Comparison of ENCODE assay signal across 8 cellular contexts in genomic region chr3:157160652-157161480, GRCh38. TPM values are rescaled to one million over a fixed set of nuclear protein-coding genes. Genes with fewer than 3 reads are reported as not detected.
DNase-seq lines count a peak whose midpoint lies in the region; ATAC-seq and TF ChIP-seq lines count a peak whose summit lies in the region.

No MANE protein-coding gene starts in this region.

- H3K36me3 Mint-ChIP-seq in CD4-positive, alpha-beta memory T cell: peaks cover 37 to 49% of the 10 kb centered on the region in 2 donors
- H3K36me3 Mint-ChIP-seq in activated T-cell treated with anti-CD3 and anti-CD28 coated beads, Interleukin-2, amount 50 U/mL, for 24 hours (ENCODE audit: low read depth): peaks cover 68% of the 10 kb centered on the region
- H3K36me3 Mint-ChIP-seq in nephron (ENCODE audit: low read depth): peaks cover 31% of the 10 kb centered on the region

- no peaks in the 10 kb centered on the region for H3K9me3 ChIP-seq in CD4-positive, alpha-beta memory T cell (ENCODE audit: control insufficient read depth in 1 of 2, low read length in 2 of 2)
- H3K9me3 ChIP-seq in thoracic aorta: no peaks in the 10 kb centered on the region

- POLR2A ChIA-PET in CD4-positive, alpha-beta memory T cell (lab: Charles Lee; ENCODE audit: partially characterized antibody): interaction anchor here (0.7 to 7.4 kb wide), 42 partner anchors 8 to 1354 kb away, joined by 3 to 676 read pairs (median 5); partner anchors contain the start of genes C3orf33, GMPS, SLC33A1 and SSR3

- H3K27me3 Mint-ChIP-seq in CD4-positive, alpha-beta memory T cell: no peaks in the 10 kb centered on the region
- H3K27me3 Mint-ChIP-seq in activated T-cell treated with anti-CD3 and anti-CD28 coated beads, Interleukin-2, amount 50 U/mL, for 24 hours: no peaks in the 10 kb centered on the region
- H3K27me3 Mint-ChIP-seq in nephron (ENCODE audit: low read depth): no peaks in the 10 kb centered on the region

- H3K4me3 ChIP-seq in CD4-positive, alpha-beta memory T cell (ENCODE audit: low read length in 2 of 2): peak overlapping the region; percentile 87 to 97
- H3K4me3 ChIP-seq in fibroblast of the aortic adventitia (ENCODE audit: low read depth, low read length) (peak overlapping the region; percentile 88), thoracic aorta (peak overlapping the region; percentile 98)

- H3K27me3 ChIP-seq in CD4-positive, alpha-beta memory T cell (ENCODE audit: insufficient read depth, low read length): no peaks in the 10 kb centered on the region
- no peaks in the 10 kb centered on the region for H3K27me3 ChIP-seq in thoracic aorta (replicated peaks; ENCODE audit: insufficient read depth)

- ATAC-seq in HG03378 (IDR thresholded peaks at IDR 0.05; ENCODE audit: unreplicated experiment) (peak; percentile 37), thoracic aorta (ENCODE audit: insufficient number of reproducible peaks, low FRiP score, low read depth) (peak; percentile 89)

- peak overlapping the region; percentile 99 to 100 (median 100) for H3K27ac Mint-ChIP-seq in CD4-positive, alpha-beta memory T cell
- peak overlapping the region; percentile 100 for H3K27ac Mint-ChIP-seq in activated T-cell treated with anti-CD3 and anti-CD28 coated beads, Interleukin-2, amount 50 U/mL, for 24 hours
- H3K27ac Mint-ChIP-seq in nephron: peak overlapping the region; percentile 99 to 100 (median 100)

- CTCF ChIA-PET in CD4-positive, alpha-beta memory T cell (lab: Charles Lee; ENCODE audit: partially characterized antibody): interaction anchor here (0.9 to 3.3 kb wide), 5 partner anchors 8 to 41 kb away, joined by 3 to 52 read pairs (median 8); no protein-coding TSS in a partner anchor

- peaks cover 29% of the 10 kb centered on the region for H3K36me3 ChIP-seq in CD4-positive, alpha-beta memory T cell (ENCODE audit: insufficient read depth, low read length)
- H3K36me3 ChIP-seq in thoracic aorta: peaks cover 17% of the 10 kb centered on the region

- H3K4me1 Mint-ChIP-seq in CD4-positive, alpha-beta memory T cell: peaks cover 33 to 56% (median 45%) of the 10 kb centered on the region in 4 donors
- H3K4me1 Mint-ChIP-seq in activated T-cell treated with anti-CD3 and anti-CD28 coated beads, Interleukin-2, amount 50 U/mL, for 24 hours (ENCODE audit: low read depth): peaks cover 43% of the 10 kb centered on the region
- peaks cover 51% of the 10 kb centered on the region for H3K4me1 Mint-ChIP-seq in nephron

- peak overlapping the region; percentile 92 to 99 (median 96) for H3K4me3 Mint-ChIP-seq in CD4-positive, alpha-beta memory T cell
- H3K4me3 Mint-ChIP-seq in activated T-cell treated with anti-CD3 and anti-CD28 coated beads, Interleukin-2, amount 50 U/mL, for 24 hours: peak overlapping the region; percentile 90
- H3K4me3 Mint-ChIP-seq in nephron: peak overlapping the region; percentile 97 to 100 (median 99)

- DNase-seq in CD4-positive, alpha-beta memory T cell: peak in 3 of 5 donors; percentile 66 to 84 (median 78)
- DNase-seq in GM19238 (ENCODE audit: insufficient read length, low spot score) (peak; percentile 16), NCI-H748 treated with DMSO at 0.1 percent for 48 hours (lab: John Stamatoyannopoulos, UW) (peak; percentile 33), fibroblast of the aortic adventitia (ENCODE audit: low read depth) (peak; percentile 98), thoracic aorta (ENCODE audit: low spot score) (peak; percentile 75)
- DNase-seq in activated T-cell treated with anti-CD3 and anti-CD28 coated beads, Interleukin-2, amount 50 U/mL, for 24 hours: no peak

- H3K9me3 Mint-ChIP-seq in CD4-positive, alpha-beta memory T cell: peaks cover 0 to 2% (median 0%) of the 10 kb centered on the region in 8 donors
- no peaks in the 10 kb centered on the region for H3K9me3 Mint-ChIP-seq in activated T-cell treated with anti-CD3 and anti-CD28 coated beads, Interleukin-2, amount 50 U/mL, for 24 hours
- no peaks in the 10 kb centered on the region for H3K9me3 Mint-ChIP-seq in nephron

- TF ChIP-seq CTCF in fibroblast of the aortic adventitia (IDR thresholded peaks at IDR 0.05; ENCODE audit: insufficient read depth, low read length) (no peak), nephron (IDR thresholded peaks at IDR 0.05; ENCODE audit: unreplicated experiment in 3 of 3) (no peak), thoracic aorta (IDR thresholded peaks at IDR 0.05) (no peak)

- H3K27ac ChIP-seq in CD4-positive, alpha-beta memory T cell (ENCODE audit: low read depth, low read length): peak overlapping the region; percentile 100
- H3K27ac ChIP-seq in thoracic aorta: peak overlapping the region; percentile 100

- intact Hi-C loops in CD4-positive, alpha-beta memory T cell (cut with micrococcal nuclease): loop anchor here (1.0 kb wide), 5 partner anchors 14 to 1307 kb away; partner anchors contain the start of genes SLC33A1 and SSR3

- peaks cover 49% of the 10 kb centered on the region for H3K4me1 ChIP-seq in CD4-positive, alpha-beta memory T cell (ENCODE audit: insufficient read depth, low read length)
- H3K4me1 ChIP-seq in thoracic aorta (ENCODE audit: control insufficient read depth in 1 of 2, low read depth in 2 of 2): peaks cover 38 to 40% of the 10 kb centered on the region in 2 donors

RNA-seq across cellular contexts. Expression of gene CCNL1, which starts 0.9 kb away (rescaled TPM):
- total RNA-seq in CD4-positive, alpha-beta memory T cell: 100 to 1,000 TPM; 327 to 330 TPM
- polyA plus RNA-seq in CD4-positive, alpha-beta memory T cell: 10 to 100 TPM; 62.7 to 69.7 TPM
- total RNA-seq in fibroblast of the aortic adventitia (ENCODE audit: low replicate concordance) (86.7 and 138 TPM in 2 replicates), thoracic aorta (100 to 1,000 TPM; 210 to 387 TPM)
